Comparison of ENCODE assay signal across 8 cellular contexts in the genomic region with DNA sequence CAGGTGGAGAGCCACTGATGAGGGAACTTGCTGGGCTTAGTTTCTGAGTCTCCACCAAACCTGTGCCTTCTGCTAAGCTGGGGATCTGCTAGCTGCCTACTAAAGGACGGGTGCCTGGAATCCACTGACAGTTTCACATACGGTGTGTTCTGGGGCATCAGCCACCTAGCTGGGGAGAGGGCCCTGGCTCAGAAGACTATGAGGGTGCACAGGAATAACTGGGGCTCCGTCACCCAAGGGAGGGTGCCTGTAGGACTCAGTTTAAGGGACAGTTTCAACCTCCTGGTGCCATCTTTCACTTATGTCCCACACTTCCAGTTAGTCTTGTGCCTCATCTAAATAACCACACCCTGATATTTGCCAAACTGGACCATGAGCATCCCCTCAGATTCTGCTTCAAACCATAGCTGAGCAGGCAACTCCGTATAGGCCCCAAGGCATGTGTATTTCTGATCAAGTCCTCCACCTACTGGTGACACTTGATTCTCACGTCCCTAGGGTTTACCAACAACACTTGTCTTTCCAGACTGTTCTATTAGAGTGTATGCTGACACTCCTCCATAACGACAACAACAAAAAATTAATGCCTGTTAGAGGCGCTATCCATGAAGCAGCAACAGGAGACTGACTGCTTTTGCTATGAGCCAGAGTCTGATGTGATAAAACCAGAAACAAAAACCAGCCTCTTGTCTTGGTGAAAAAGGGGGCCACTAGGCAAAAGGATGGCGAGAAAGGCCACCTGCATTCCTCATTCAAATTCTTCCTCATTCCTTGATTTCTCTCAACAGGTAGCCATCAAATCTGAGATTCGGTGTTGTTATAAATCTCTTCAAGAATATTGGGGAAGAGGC. TPM values are rescaled to one million over a fixed set of nuclear protein-coding genes. Genes with fewer than 3 reads are reported as not detected.
DNase-seq lines count a peak whose midpoint lies in the region; ATAC-seq and TF ChIP-seq lines count a peak whose summit lies in the region.

No MANE protein-coding gene starts in this region.

- peak; percentile 21 for DNase-seq in DMS53 treated with DMSO at 0.1 percent for 48 hours (lab: John Stamatoyannopoulos, UW; ENCODE audit: unreplicated experiment)
- DNase-seq in H9 = peak; percentile 57
- peak; percentile 62 for DNase-seq in NCI-H2227 (lab: John Stamatoyannopoulos, UW; ENCODE audit: unreplicated experiment)
- peak; percentile 16 for DNase-seq in activated CD4-positive, alpha-beta T cell treated with anti-CD3 and anti-CD28 coated beads, Interleukin-2, amount 50 U/mL, for 1 hour
- DNase-seq in fibroblast of pulmonary artery (ENCODE audit: low read depth) = peak; percentile 80
- DNase-seq in neural crest cell (ENCODE audit: low read depth, low spot score) = peak; percentile 11
- DNase-seq in coronary artery (ENCODE audit: low spot score) = no peak

- H2AK5ac ChIP-seq in H9 (ENCODE audit: insufficient read length, low read length) = no peak overlapping the region

- H2BK20ac ChIP-seq in H9 (ENCODE audit: low read depth, low read length, poor library complexity, severe bottlenecking) = no peak overlapping the region

- no peaks in the 10 kb centered on the region for H3K4me1 ChIP-seq in H9 (ENCODE audit: insufficient read depth, low read length)

- H3K9ac ChIP-seq in H9 (ENCODE audit: extremely low read depth, insufficient read length, low read length) = no peak overlapping the region

- H3K14ac ChIP-seq in H9 (ENCODE audit: insufficient read depth, low read length) = no peak overlapping the region

- H3K27me3 Mint-ChIP-seq in H9 (ENCODE audit: low read depth) (no peaks in the 10 kb centered on the region), neural crest cell (ENCODE audit: low read depth) (peaks cover 19% of the 10 kb centered on the region)

- no peak overlapping the region for H3K18ac ChIP-seq in H9 (ENCODE audit: insufficient read length, low read depth, low read length)

- peaks cover 0 to 4% of the 10 kb centered on the region in 2 experiments; a peak in 2 of 5 replicates for H3K9me3 Mint-ChIP-seq in H9
- H3K9me3 Mint-ChIP-seq in neural crest cell = no peaks in the 10 kb centered on the region

- no peak for ATAC-seq in HG02678 (IDR thresholded peaks at IDR 0.05; ENCODE audit: unreplicated experiment)

- peak; percentile 74 for TF ChIP-seq CTCF in H9 (conservative IDR thresholded peaks at IDR 0.05)
- TF ChIP-seq CTCF in fibroblast of pulmonary artery (IDR thresholded peaks at IDR 0.05; ENCODE audit: low read length, missing control alignments) = peak; percentile 67
- peak; percentile 72 for TF ChIP-seq CTCF in neural crest cell (conservative IDR thresholded peaks at IDR 0.05)
- TF ChIP-seq CTCF in coronary artery (IDR thresholded peaks at IDR 0.05) = no peak

- H4K91ac ChIP-seq in H9 (ENCODE audit: insufficient read length, low read depth, low read length) = no peak overlapping the region

- H2AFZ ChIP-seq in H9 (ENCODE audit: low read length) = no peak overlapping the region

- no peak overlapping the region for H3K4me2 ChIP-seq in H9 (ENCODE audit: insufficient read depth, insufficient read length, low read length)

- no peak overlapping the region for H3K27ac ChIP-seq in H9 (ENCODE audit: insufficient read length, low read depth, low read length)
- no peak overlapping the region for H3K27ac ChIP-seq in coronary artery

- H3K4ac ChIP-seq in H9 (ENCODE audit: low read depth, low read length) = no peak overlapping the region

- no peak overlapping the region for H4K5ac ChIP-seq in H9 (ENCODE audit: insufficient read length, low read depth, low read length)

- H3K23ac ChIP-seq in H9 (ENCODE audit: insufficient read length, low read depth, low read length) = no peak overlapping the region

- H3K36me3 Mint-ChIP-seq in H9 (ENCODE audit: insufficient read depth in 1 of 3, low read depth in 3 of 3) (no peaks in the 10 kb centered on the region), neural crest cell (ENCODE audit: low read depth) (no peaks in the 10 kb centered on the region)

- no peak overlapping the region for H3K4me3 ChIP-seq in fibroblast of pulmonary artery (replicated peaks; ENCODE audit: low read depth, low read length)
- no peak overlapping the region for H3K4me3 ChIP-seq in coronary artery

- H4K20me1 ChIP-seq in H9 (ENCODE audit: control insufficient read depth, insufficient read depth, insufficient read length) = no peaks in the 10 kb centered on the region

- H3T11ph ChIP-seq in H9 (ENCODE audit: low read length) = no peak overlapping the region

- no peaks in the 10 kb centered on the region for H3K79me1 ChIP-seq in H9 (ENCODE audit: insufficient read depth, low read depth, low read length, poor library complexity, severe bottlenecking)

- no CpG with 5 or more reads among the region's 9 CpGs for WGBS in H9 (ENCODE audit: extremely low coverage, insufficient read length, low lambda C conversion rate)

- H3K4me1 Mint-ChIP-seq in H9 = 0 out of 4 replicates have a peak, but pooled peaks cover 0 to 2% of the 10 kb centered on the region in 2 experiments
- H3K4me1 Mint-ChIP-seq in neural crest cell = no peaks in the 10 kb centered on the region

- H3K27me3 ChIP-seq in H9 (ENCODE audit: insufficient read depth, low read length) = no peaks in the 10 kb centered on the region

- H3K4me3 Mint-ChIP-seq in H9 (no peak overlapping the region), neural crest cell (no peak overlapping the region)

- H2BK5ac ChIP-seq in H9 (ENCODE audit: insufficient read length, low read length) = no peak overlapping the region

- no peak overlapping the region for H2BK120ac ChIP-seq in H9 (ENCODE audit: low read depth, low read length, poor library complexity, severe bottlenecking)

- H2BK12ac ChIP-seq in H9 (ENCODE audit: insufficient read length, low read depth, low read length) = no peak overlapping the region

- H3K23me2 ChIP-seq in H9 (ENCODE audit: insufficient read length, low read depth, low read length, poor library complexity, severe bottlenecking) = no peaks in the 10 kb centered on the region

- no peaks in the 10 kb centered on the region for H3K9me3 ChIP-seq in H9 (ENCODE audit: control insufficient read depth, low read depth, low read length)

- H3K56ac ChIP-seq in H9 (ENCODE audit: insufficient read length, low read depth, low read length) = no peak overlapping the region

- H3K27ac Mint-ChIP-seq in H9 (no peak overlapping the region), neural crest cell (ENCODE audit: unreplicated experiment) (no peak overlapping the region)

- H4K8ac ChIP-seq in H9 (replicated peaks; ENCODE audit: insufficient read length, low read depth, low read length) = no peak overlapping the region

- H3K79me2 ChIP-seq in H9 (ENCODE audit: insufficient read depth, low read length) = no peaks in the 10 kb centered on the region

- H2BK15ac ChIP-seq in H9 (ENCODE audit: low read depth, low read length) = no peak overlapping the region

RNA-seq across cellular contexts. Expression of a gene that starts 55.0 kb away (rescaled TPM):
- total RNA-seq in H9 (2021) (63.6 and 65.3 TPM in 2 replicates), neural crest cell (84.4 and 93.9 TPM in 2 replicates)
